Comparison of ENCODE assay signal across 15 cellular contexts in genomic region chr19:29086182-29086581, GRCh38.
"Had no signal": no experiment of that assay in that cellular context is flagged by ENCODE, and none has a peak within 500 bp of the region (broad histone marks: within the 10 kb centered on the region; RNA-seq: fewer than 3 reads in every experiment).

No MANE protein-coding gene starts in this region.

- FAIRE-seq: kidney had no signal

- DNase-seq: activated CD4-positive, alpha-beta T cell treated with anti-CD3 and anti-CD28 coated beads for 48 hours; activated CD8-positive, alpha-beta T cell treated with anti-CD3 and anti-CD28 coated beads for 36 hours; activated gamma-delta T cell treated with Interleukin-2 at 50 U/mL for 16 hours; amniotic stem cell; hippocampal formation; kidney; mesendoderm; sigmoid colon; stimulated activated CD4-positive, alpha-beta T cell treated with anti-CD3 and anti-CD28 coated beads, Interleukin-1b, Interleukin-23, amount 100 ng/mL, for 48 hours; T-helper 2 cell; uterus had no signal

- H3K4me3 ChIP-seq: coronary artery, esophagus muscularis mucosa, sigmoid colon, thoracic aorta, uterus had no signal

- H3K9me3 ChIP-seq: esophagus muscularis mucosa, sigmoid colon, thoracic aorta, uterus had no signal

- H3K27ac ChIP-seq: coronary artery, esophagus muscularis mucosa, sigmoid colon, thoracic aorta, uterus had no signal

- H3K4me1 ChIP-seq: esophagus muscularis mucosa, sigmoid colon, uterus had no signal

- H3K27me3 ChIP-seq: uterus had no signal

- H3K36me3 ChIP-seq: esophagus muscularis mucosa, sigmoid colon, thoracic aorta, uterus had no signal

- ATAC-seq: activated CD8-positive, alpha-beta T cell treated with anti-CD3 and anti-CD28 coated beads for 36 hours; WTC11 had no signal
